ENCODE assay signal across 1 cellular context in the genomic region with DNA sequence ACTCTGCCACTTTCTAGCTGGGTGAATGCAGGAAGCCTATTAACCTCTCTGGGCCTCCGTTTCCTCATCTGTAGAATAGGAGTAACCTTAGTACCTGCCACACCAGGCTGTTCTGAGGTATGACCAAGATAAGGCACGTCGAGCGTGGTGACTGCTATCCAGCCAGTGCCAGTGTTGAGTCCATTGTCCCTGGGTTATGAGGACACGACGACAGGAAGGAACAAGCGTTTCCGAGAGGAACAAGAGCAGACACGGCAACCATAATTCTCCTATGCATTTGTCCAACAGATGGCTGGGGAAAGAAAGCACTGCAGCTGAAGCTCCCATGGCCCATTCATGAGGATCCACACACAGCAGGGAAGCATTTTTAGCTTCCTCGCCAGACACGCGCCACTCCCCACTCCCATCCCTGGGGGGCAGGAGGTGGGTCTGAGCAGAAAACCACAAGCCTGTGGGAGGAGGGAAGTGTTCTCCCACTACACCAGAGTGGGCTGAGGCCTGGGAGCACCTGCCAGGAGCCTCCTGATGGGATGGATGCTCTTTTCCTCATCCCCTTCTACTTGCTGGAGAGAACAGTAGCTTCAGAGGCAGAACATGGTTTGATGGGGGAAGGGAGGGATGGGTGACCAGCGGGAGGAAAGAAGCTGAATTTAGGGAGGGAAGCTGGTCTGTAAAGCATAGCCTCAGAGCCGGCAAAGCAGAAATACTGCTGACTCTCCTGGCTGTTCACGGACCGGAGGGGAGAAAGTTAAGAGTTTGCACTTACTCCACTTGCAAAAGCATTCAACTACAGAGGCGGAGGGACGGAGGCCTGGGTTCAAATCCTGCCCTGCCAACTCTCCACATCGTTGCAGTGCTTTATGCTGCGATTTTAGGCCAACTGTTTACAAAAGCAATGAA.
TF ChIP-seq lines count a peak whose summit lies in the region.

No MANE protein-coding gene starts in this region.

TF ChIP-seq in SK-N-SH treated with all-trans-retinoic acid at 6 μM for 48 hours, 23 proteins besides CTCF, POLR2A, EP300 and RAD21 (continued from another document):
- TF ChIP-seq, protein P1, sequence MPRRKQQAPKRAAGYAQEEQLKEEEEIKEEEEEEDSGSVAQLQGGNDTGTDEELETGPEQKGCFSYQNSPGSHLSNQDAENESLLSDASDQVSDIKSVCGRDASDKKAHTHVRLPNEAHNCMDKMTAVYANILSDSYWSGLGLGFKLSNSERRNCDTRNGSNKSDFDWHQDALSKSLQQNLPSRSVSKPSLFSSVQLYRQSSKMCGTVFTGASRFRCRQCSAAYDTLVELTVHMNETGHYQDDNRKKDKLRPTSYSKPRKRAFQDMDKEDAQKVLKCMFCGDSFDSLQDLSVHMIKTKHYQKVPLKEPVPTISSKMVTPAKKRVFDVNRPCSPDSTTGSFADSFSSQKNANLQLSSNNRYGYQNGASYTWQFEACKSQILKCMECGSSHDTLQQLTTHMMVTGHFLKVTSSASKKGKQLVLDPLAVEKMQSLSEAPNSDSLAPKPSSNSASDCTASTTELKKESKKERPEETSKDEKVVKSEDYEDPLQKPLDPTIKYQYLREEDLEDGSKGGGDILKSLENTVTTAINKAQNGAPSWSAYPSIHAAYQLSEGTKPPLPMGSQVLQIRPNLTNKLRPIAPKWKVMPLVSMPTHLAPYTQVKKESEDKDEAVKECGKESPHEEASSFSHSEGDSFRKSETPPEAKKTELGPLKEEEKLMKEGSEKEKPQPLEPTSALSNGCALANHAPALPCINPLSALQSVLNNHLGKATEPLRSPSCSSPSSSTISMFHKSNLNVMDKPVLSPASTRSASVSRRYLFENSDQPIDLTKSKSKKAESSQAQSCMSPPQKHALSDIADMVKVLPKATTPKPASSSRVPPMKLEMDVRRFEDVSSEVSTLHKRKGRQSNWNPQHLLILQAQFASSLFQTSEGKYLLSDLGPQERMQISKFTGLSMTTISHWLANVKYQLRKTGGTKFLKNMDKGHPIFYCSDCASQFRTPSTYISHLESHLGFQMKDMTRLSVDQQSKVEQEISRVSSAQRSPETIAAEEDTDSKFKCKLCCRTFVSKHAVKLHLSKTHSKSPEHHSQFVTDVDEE (CRISPR knock-in tag; IDR thresholded peaks at IDR 0.05): no peak
- TF ChIP-seq, protein P2, sequence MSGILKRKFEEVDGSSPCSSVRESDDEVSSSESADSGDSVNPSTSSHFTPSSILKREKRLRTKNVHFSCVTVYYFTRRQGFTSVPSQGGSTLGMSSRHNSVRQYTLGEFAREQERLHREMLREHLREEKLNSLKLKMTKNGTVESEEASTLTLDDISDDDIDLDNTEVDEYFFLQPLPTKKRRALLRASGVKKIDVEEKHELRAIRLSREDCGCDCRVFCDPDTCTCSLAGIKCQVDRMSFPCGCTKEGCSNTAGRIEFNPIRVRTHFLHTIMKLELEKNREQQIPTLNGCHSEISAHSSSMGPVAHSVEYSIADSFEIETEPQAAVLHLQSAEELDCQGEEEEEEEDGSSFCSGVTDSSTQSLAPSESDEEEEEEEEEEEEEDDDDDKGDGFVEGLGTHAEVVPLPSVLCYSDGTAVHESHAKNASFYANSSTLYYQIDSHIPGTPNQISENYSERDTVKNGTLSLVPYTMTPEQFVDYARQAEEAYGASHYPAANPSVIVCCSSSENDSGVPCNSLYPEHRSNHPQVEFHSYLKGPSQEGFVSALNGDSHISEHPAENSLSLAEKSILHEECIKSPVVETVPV (CRISPR knock-in tag; IDR thresholded peaks at IDR 0.05): no peak
- TF ChIP-seq ZNF70 (CRISPR knock-in tag; IDR thresholded peaks at IDR 0.05) (no peak), ESRRG (CRISPR knock-in tag; IDR thresholded peaks at IDR 0.05) (no peak), BACH2 (CRISPR knock-in tag; IDR thresholded peaks at IDR 0.05; ENCODE audit: borderline replicate concordance) (no peak)
- TF ChIP-seq, protein P3, sequence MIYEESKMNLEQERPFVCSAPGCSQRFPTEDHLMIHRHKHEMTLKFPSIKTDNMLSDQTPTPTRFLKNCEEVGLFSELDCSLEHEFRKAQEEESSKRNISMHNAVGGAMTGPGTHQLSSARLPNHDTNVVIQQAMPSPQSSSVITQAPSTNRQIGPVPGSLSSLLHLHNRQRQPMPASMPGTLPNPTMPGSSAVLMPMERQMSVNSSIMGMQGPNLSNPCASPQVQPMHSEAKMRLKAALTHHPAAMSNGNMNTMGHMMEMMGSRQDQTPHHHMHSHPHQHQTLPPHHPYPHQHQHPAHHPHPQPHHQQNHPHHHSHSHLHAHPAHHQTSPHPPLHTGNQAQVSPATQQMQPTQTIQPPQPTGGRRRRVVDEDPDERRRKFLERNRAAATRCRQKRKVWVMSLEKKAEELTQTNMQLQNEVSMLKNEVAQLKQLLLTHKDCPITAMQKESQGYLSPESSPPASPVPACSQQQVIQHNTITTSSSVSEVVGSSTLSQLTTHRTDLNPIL (CRISPR knock-in tag; IDR thresholded peaks at IDR 0.05; ENCODE audit: low read depth): no peak
